ENCODE assay signal across 30 cellular contexts in genomic region chr15:38533416-38533915, GRCh38. TPM values are rescaled to one million over a fixed set of nuclear protein-coding genes. Genes with fewer than 3 reads are reported as not detected.
DNase-seq lines count a peak whose midpoint lies in the region; ATAC-seq, FAIRE-seq and TF ChIP-seq lines count a peak whose summit lies in the region.
"Had no signal": no experiment of that assay in that cellular context is flagged by ENCODE, and none has a peak within 500 bp of the region (broad histone marks: within the 10 kb centered on the region; RNA-seq: fewer than 3 reads in every experiment).

No MANE protein-coding gene starts in this region.

- H3K27ac Mint-ChIP-seq in activated T-cell treated with anti-CD3 and anti-CD28 coated beads, Interleukin-2, amount 50 U/mL, for 72 hours = peak overlapping the region; percentile 91
- peak overlapping the region; percentile 50 for H3K27ac Mint-ChIP-seq in activated naive CD8-positive, alpha-beta T cell treated with anti-CD3 and anti-CD28 coated beads, Interleukin-2, amount 10 ng/mL, durations not matched to agents 7 days and 5 days
- peak overlapping the region; percentile 54 to 89 (median 84) for H3K27ac Mint-ChIP-seq in naive thymus-derived CD8-positive, alpha-beta T cell
- H3K27ac Mint-ChIP-seq: stimulated activated memory B cell treated with anti-CD40 and anti-IgM and Interleukin-4, amounts not matched to agents 10 μg/mL and 1 μg/mL and 100 μg/mL, for 72 hours had no signal

- peaks cover 24 to 56% of the 10 kb centered on the region in 2 donors for H3K36me3 Mint-ChIP-seq in activated T-cell treated with anti-CD3 and anti-CD28 coated beads, Interleukin-2, amount 50 U/mL, for 72 hours (ENCODE audit: insufficient read depth in 2 of 2)
- peaks cover 67% of the 10 kb centered on the region for H3K36me3 Mint-ChIP-seq in activated T-cell treated with anti-CD3 and anti-CD28 coated beads, Interleukin-2, amount 50 U/mL, for 4 hours (ENCODE audit: insufficient read depth)
- peaks cover 78% of the 10 kb centered on the region for H3K36me3 Mint-ChIP-seq in activated naive CD8-positive, alpha-beta T cell treated with anti-CD3 and anti-CD28 coated beads, Interleukin-2, amount 10 ng/mL, durations not matched to agents 7 days and 5 days
- peaks cover 0 to 75% (median 20%) of the 10 kb centered on the region in 3 donors for H3K36me3 Mint-ChIP-seq in naive thymus-derived CD8-positive, alpha-beta T cell

- no peak for DNase-seq in activated T-cell treated with anti-CD3 and anti-CD28 coated beads, Interleukin-2, amount 50 U/mL, for 72 hours
- DNase-seq in activated T-cell treated with anti-CD3 and anti-CD28 coated beads, Interleukin-2, amount 50 U/mL, for 4 hours = no peak
- DNase-seq in GM18507 (ENCODE audit: extremely low spot score, insufficient read length, low read depth) (no peak), GM12892 (ENCODE audit: insufficient read length) (no peak), activated gamma-delta T cell (lab: John Stamatoyannopoulos, UW) (no peak)
- no peak for DNase-seq in activated naive CD8-positive, alpha-beta T cell treated with anti-CD3 and anti-CD28 coated beads, Interleukin-2, amount 10 ng/mL, durations not matched to agents 7 days and 5 days
- no peak for DNase-seq in naive thymus-derived CD8-positive, alpha-beta T cell
- DNase-seq: activated CD4-positive, CD25-positive, alpha-beta regulatory T cell; caudate nucleus; dermis blood vessel endothelial cell; hippocampal formation; KBM-7; NCI-H1105; NCI-H187 treated with DMSO at 0.1 percent for 48 hours; NCI-H524 treated with DMSO at 0.1 percent for 48 hours; NK-92 treated with Interleukin-12 subunit alpha and Interleukin-12 subunit beta, amount 100 ng/mL, for 24 hours; nucleus accumbens; SHP77 treated with DMSO at 0.1 percent for 48 hours; stimulated activated CD4-positive, alpha-beta T cell treated with anti-CD3 and anti-CD28 coated beads, Interleukin-12 subunit alpha, Interleukin-12 subunit beta, amount 100 ng/mL, for 4 hours; stimulated activated CD4-positive, alpha-beta T cell treated with anti-CD3 and anti-CD28 coated beads, Interleukin-4, amount 100 ng/mL, for 24 hours had no signal

- no peak for ATAC-seq in activated T-cell treated with anti-CD3 and anti-CD28 coated beads, Interleukin-2, amount 50 U/mL, for 72 hours (replicated peaks in 1 of 2)
- no peak for ATAC-seq in activated T-cell treated with anti-CD3 and anti-CD28 coated beads, Interleukin-2, amount 50 U/mL, for 4 hours
- no peak for ATAC-seq in activated naive CD8-positive, alpha-beta T cell treated with anti-CD3 and anti-CD28 coated beads, Interleukin-2, amount 10 ng/mL, durations not matched to agents 7 days and 5 days (ENCODE audit: low read depth)
- ATAC-seq in naive thymus-derived CD8-positive, alpha-beta T cell = peak; percentile 24 to 49
- ATAC-seq in GM21717 (IDR thresholded peaks at IDR 0.05; ENCODE audit: unreplicated experiment) = no peak
- ATAC-seq: gastroesophageal sphincter; sciatic nerve; stimulated activated memory B cell treated with anti-CD40 and anti-IgM and Interleukin-4, amounts not matched to agents 10 μg/mL and 1 μg/mL and 100 μg/mL, for 72 hours had no signal

- no peaks in the 10 kb centered on the region for H3K27me3 Mint-ChIP-seq in activated T-cell treated with anti-CD3 and anti-CD28 coated beads, Interleukin-2, amount 50 U/mL, for 72 hours (ENCODE audit: low read depth)
- no peaks in the 10 kb centered on the region for H3K27me3 Mint-ChIP-seq in activated T-cell treated with anti-CD3 and anti-CD28 coated beads, Interleukin-2, amount 50 U/mL, for 4 hours (ENCODE audit: low read depth)
- no peaks in the 10 kb centered on the region for H3K27me3 Mint-ChIP-seq in activated naive CD8-positive, alpha-beta T cell treated with anti-CD3 and anti-CD28 coated beads, Interleukin-2, amount 10 ng/mL, durations not matched to agents 7 days and 5 days
- H3K27me3 Mint-ChIP-seq in naive thymus-derived CD8-positive, alpha-beta T cell = no peaks in the 10 kb centered on the region
- H3K27me3 Mint-ChIP-seq: memory B cell; stimulated activated memory B cell treated with anti-CD40 and anti-IgM and Interleukin-4, amounts not matched to agents 10 μg/mL and 1 μg/mL and 100 μg/mL, for 72 hours had no signal

- peaks cover 98% of the 10 kb centered on the region for H3K4me1 Mint-ChIP-seq in activated T-cell treated with anti-CD3 and anti-CD28 coated beads, Interleukin-2, amount 50 U/mL, for 72 hours (ENCODE audit: low read depth)
- H3K4me1 Mint-ChIP-seq in activated T-cell treated with anti-CD3 and anti-CD28 coated beads, Interleukin-2, amount 50 U/mL, for 4 hours (ENCODE audit: low read depth) = peaks cover 96% of the 10 kb centered on the region
- peaks cover 81% of the 10 kb centered on the region for H3K4me1 Mint-ChIP-seq in activated naive CD8-positive, alpha-beta T cell treated with anti-CD3 and anti-CD28 coated beads, Interleukin-2, amount 10 ng/mL, durations not matched to agents 7 days and 5 days
- peaks cover 70 to 98% (median 97%) of the 10 kb centered on the region in 4 donors for H3K4me1 Mint-ChIP-seq in naive thymus-derived CD8-positive, alpha-beta T cell

- peak overlapping the region in 1 of 2 donors; percentile 5 for H3K4me3 Mint-ChIP-seq in activated T-cell treated with anti-CD3 and anti-CD28 coated beads, Interleukin-2, amount 50 U/mL, for 72 hours
- no peak overlapping the region for H3K4me3 Mint-ChIP-seq in activated T-cell treated with anti-CD3 and anti-CD28 coated beads, Interleukin-2, amount 50 U/mL, for 4 hours
- no peak overlapping the region for H3K4me3 Mint-ChIP-seq in activated naive CD8-positive, alpha-beta T cell treated with anti-CD3 and anti-CD28 coated beads, Interleukin-2, amount 10 ng/mL, durations not matched to agents 7 days and 5 days
- H3K4me3 Mint-ChIP-seq in naive thymus-derived CD8-positive, alpha-beta T cell = peak overlapping the region in 9 of 10 donors; percentile 15 to 63 (median 42)
- H3K4me3 Mint-ChIP-seq: memory B cell; stimulated activated memory B cell treated with anti-CD40 and anti-IgM and Interleukin-4, amounts not matched to agents 10 μg/mL and 1 μg/mL and 100 μg/mL, for 72 hours had no signal

- peaks cover 0 to 9% of the 10 kb centered on the region in 2 donors for H3K9me3 Mint-ChIP-seq in activated T-cell treated with anti-CD3 and anti-CD28 coated beads, Interleukin-2, amount 50 U/mL, for 72 hours
- H3K9me3 Mint-ChIP-seq in activated T-cell treated with anti-CD3 and anti-CD28 coated beads, Interleukin-2, amount 50 U/mL, for 4 hours = no peaks in the 10 kb centered on the region
- peaks cover 6% of the 10 kb centered on the region for H3K9me3 Mint-ChIP-seq in activated naive CD8-positive, alpha-beta T cell treated with anti-CD3 and anti-CD28 coated beads, Interleukin-2, amount 10 ng/mL, durations not matched to agents 7 days and 5 days
- no peaks in the 10 kb centered on the region for H3K9me3 Mint-ChIP-seq in naive thymus-derived CD8-positive, alpha-beta T cell
- H3K9me3 Mint-ChIP-seq: memory B cell; stimulated activated memory B cell treated with anti-CD40 and anti-IgM and Interleukin-4, amounts not matched to agents 10 μg/mL and 1 μg/mL and 100 μg/mL, for 72 hours had no signal

- POLR2A ChIA-PET in activated naive CD8-positive, alpha-beta T cell treated with anti-CD3 and anti-CD28 coated beads, Interleukin-2, amount 10 ng/mL, durations not matched to agents 7 days and 5 days (lab: Charles Lee) = interaction anchor here (0.9 kb wide), 1 partner anchor 10 kb away, joined by 3 read pairs; no protein-coding TSS in a partner anchor
- POLR2A ChIA-PET in naive thymus-derived CD8-positive, alpha-beta T cell (lab: Charles Lee) = interaction anchor here (1.0 to 1.5 kb wide), 4 partner anchors 12 to 28 kb away, joined by 4 read pairs; no protein-coding TSS in a partner anchor

- FAIRE-seq in GM18507 (lab: Jason Lieb, UNC) (peak; percentile 12), GM12892 (lab: Jason Lieb, UNC) (no peak)
- FAIRE-seq: HTR-8/SVneo, urothelium cell line had no signal

- TF ChIP-seq POLR2A in GM12892 (IDR thresholded peaks at IDR 0.05; ENCODE audit: low read depth, low read length) = no peak

RNA-seq across cellular contexts. Expression of gene RASGRP1, which starts 31.1 kb away (rescaled TPM):
- 100 to 1,000 TPM; 173 to 183 TPM for total RNA-seq in activated T-cell treated with anti-CD3 and anti-CD28 coated beads, Interleukin-2, amount 50 U/mL, for 72 hours
- total RNA-seq in activated T-cell treated with anti-CD3 and anti-CD28 coated beads, Interleukin-2, amount 50 U/mL, for 4 hours = 10 to 100 TPM; 36.9 to 55.5 (median 47.6) TPM
- total RNA-seq in activated naive CD8-positive, alpha-beta T cell treated with anti-CD3 and anti-CD28 coated beads, Interleukin-2, amount 10 ng/mL, durations not matched to agents 7 days and 5 days = 100 to 1,000 TPM; 175 to 179 TPM
- 10 to 100 TPM; 83.7 to 88.5 TPM for total RNA-seq in naive thymus-derived CD8-positive, alpha-beta T cell
- 10 to 100 TPM; 52.3 to 90.5 (median 73.4) TPM for polyA plus RNA-seq in naive thymus-derived CD8-positive, alpha-beta T cell
- polyA plus RNA-seq in GM12892 (2012; ENCODE audit: missing spikeins) = 18.1 TPM
- total RNA-seq: ascending aorta, fibroblast of lung, MCF 10A had no signal

Comparison
In these comparisons a context has a peak if more than half of its experiments do, and no peak if none do; other contexts are left out.
1. ATAC-seq: peak in naive thymus-derived CD8-positive, alpha-beta T cell (2 of 2); none in activated T-cell treated with anti-CD3 and anti-CD28 coated beads, Interleukin-2, amount 50 U/mL, for 72 hours (0 of 2), activated T-cell treated with anti-CD3 and anti-CD28 coated beads, Interleukin-2, amount 50 U/mL, for 4 hours (0 of 2), activated naive CD8-positive, alpha-beta T cell treated with anti-CD3 and anti-CD28 coated beads, Interleukin-2, amount 10 ng/mL, durations not matched to agents 7 days and 5 days (single experiment) and GM21717 (single experiment).
2. H3K4me3 Mint-ChIP-seq: peak in naive thymus-derived CD8-positive, alpha-beta T cell (9 of 10); none in activated T-cell treated with anti-CD3 and anti-CD28 coated beads, Interleukin-2, amount 50 U/mL, for 4 hours (single experiment) and activated naive CD8-positive, alpha-beta T cell treated with anti-CD3 and anti-CD28 coated beads, Interleukin-2, amount 10 ng/mL, durations not matched to agents 7 days and 5 days (single experiment).
3. Peak in every context shown above with its lines, with median percentiles within 50 percentile points of each other: H3K27ac Mint-ChIP-seq.